25 cellular contexts compared by ENCODE assay signal in the genomic region with DNA sequence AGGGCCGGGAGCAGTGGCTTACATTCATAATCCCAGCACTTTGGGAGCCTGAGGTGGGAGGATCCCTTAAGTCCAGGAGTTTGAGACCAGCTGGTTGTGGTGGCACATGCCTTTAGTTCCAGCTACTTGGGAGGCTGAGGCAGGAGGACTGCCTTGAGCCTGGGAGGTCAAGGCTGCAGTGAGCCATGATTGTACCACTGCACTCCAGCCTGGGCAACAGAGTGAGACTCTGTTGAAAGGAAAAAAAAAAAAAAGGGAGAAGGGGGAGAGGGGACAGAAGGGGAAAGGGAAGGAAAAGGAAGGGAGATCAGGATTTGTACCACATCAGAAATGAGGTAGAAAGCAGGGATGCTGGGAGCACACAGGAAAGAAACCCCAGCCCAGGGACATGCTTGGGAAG. TPM values are rescaled to one million over a fixed set of nuclear protein-coding genes. Genes with fewer than 3 reads are reported as not detected.
DNase-seq lines count a peak whose midpoint lies in the region; FAIRE-seq and TF ChIP-seq lines count a peak whose summit lies in the region.
"Had no signal": no experiment of that assay in that cellular context is flagged by ENCODE, and none has a peak within 500 bp of the region (broad histone marks: within the 10 kb centered on the region; RNA-seq: fewer than 3 reads in every experiment).

No MANE protein-coding gene starts in this region.

- intact Hi-C loops in mammary epithelial cell (cut with micrococcal nuclease): loop anchor here (5.0 kb wide), 1 partner anchor 127 kb away; no protein-coding TSS in a partner anchor
- intact Hi-C loops in MCF 10A (cut with micrococcal nuclease): loop anchor here (2.0 kb wide), 3 partner anchors 127 to 731 kb away; no protein-coding TSS in a partner anchor
- intact Hi-C loops in activated CD4-positive, alpha-beta memory T cell treated with anti-CD3 and anti-CD28 coated beads for 36 hours (cut with micrococcal nuclease): loop anchor here (2.0 to 10.0 kb wide), 4 partner anchors 131 to 837 kb away; a partner anchor contains a TSS

- H3K27me3 Mint-ChIP-seq in MCF 10A (ENCODE audit: insufficient read depth, unreplicated experiment) (no peaks in the 10 kb centered on the region), astrocyte (ENCODE audit: low read depth, unreplicated experiment) (peaks cover 3% of the 10 kb centered on the region)
- no peaks in the 10 kb centered on the region for H3K27me3 Mint-ChIP-seq in activated CD4-positive, alpha-beta memory T cell treated with anti-CD3 and anti-CD28 coated beads for 36 hours
- H3K27me3 Mint-ChIP-seq: CD4-positive, alpha-beta T cell; CD8-positive, alpha-beta memory T cell had no signal

- H4K91ac ChIP-seq in trophoblast cell (ENCODE audit: low read depth, low read length): no peak overlapping the region

- H4K20me1 ChIP-seq in mammary epithelial cell (ENCODE audit: insufficient read depth, low read length) (no peaks in the 10 kb centered on the region), astrocyte (ENCODE audit: insufficient read depth, low read length) (no peaks in the 10 kb centered on the region)
- H4K20me1 ChIP-seq: BLaER1 treated with 17β-estradiol and CSF1 and Interleukin-3, amounts not matched to agents 10 nM and 100 nM had no signal

- TF ChIP-seq CTCF in mammary epithelial cell (conservative IDR thresholded peaks at IDR 0.05 in 1 of 2, IDR thresholded peaks at IDR 0.05 in 1 of 2; ENCODE audit: extremely low read depth in 1 of 2, insufficient read depth in 1 of 2, low read depth in 1 of 2, low read length in 2 of 2) (no peak), MCF 10A (IDR thresholded peaks at IDR 0.05; ENCODE audit: unreplicated experiment) (no peak), astrocyte (IDR thresholded peaks at IDR 0.05; ENCODE audit: insufficient read depth, low read depth, low read length) (no peak)

- H2BK12ac ChIP-seq in trophoblast cell (ENCODE audit: low read length): peak overlapping the region; percentile 63

- POLR2A ChIA-PET in MCF 10A (lab: Yijun Ruan, JAX): interaction anchor here (1.6 kb wide), 1 partner anchor 278 kb away, joined by 4 read pairs; no protein-coding TSS in a partner anchor
- POLR2A ChIA-PET in activated CD4-positive, alpha-beta memory T cell treated with anti-CD3 and anti-CD28 coated beads for 36 hours (lab: Charles Lee): no interaction called here

- no peaks in the 10 kb centered on the region for H3K9me3 Mint-ChIP-seq in MCF 10A (ENCODE audit: unreplicated experiment)
- no peaks in the 10 kb centered on the region for H3K9me3 Mint-ChIP-seq in astrocyte (ENCODE audit: unreplicated experiment)
- H3K9me3 Mint-ChIP-seq in activated CD4-positive, alpha-beta memory T cell treated with anti-CD3 and anti-CD28 coated beads for 36 hours: peaks cover 2% of the 10 kb centered on the region
- H3K9me3 Mint-ChIP-seq: CD14-positive monocyte; CD4-positive, alpha-beta T cell; CD8-positive, alpha-beta memory T cell had no signal

- H3K9ac ChIP-seq in mammary epithelial cell (ENCODE audit: insufficient read depth, low read length) (no peak overlapping the region), astrocyte (ENCODE audit: low read length) (no peak overlapping the region), trophoblast cell (ENCODE audit: low read length) (no peak overlapping the region)
- H3K9ac ChIP-seq: BLaER1 treated with 17β-estradiol and CSF1 and Interleukin-3, amounts not matched to agents 10 nM and 100 nM; GM23248 had no signal

- H3K4me3 ChIP-seq in mammary epithelial cell (replicated peaks in 1 of 3; ENCODE audit: insufficient read depth in 1 of 3, low read depth in 2 of 3, low read length in 3 of 3) (no peak overlapping the region), astrocyte (ENCODE audit: insufficient read depth, low read depth, low read length) (no peak overlapping the region), trophoblast cell (ENCODE audit: low read depth, low read length) (no peak overlapping the region)
- H3K4me3 ChIP-seq: BLaER1 treated with 17β-estradiol and CSF1 and Interleukin-3, amounts not matched to agents 10 nM and 100 nM; GM12878; GM23248 had no signal

- H3K36me3 Mint-ChIP-seq in MCF 10A (ENCODE audit: insufficient read depth, unreplicated experiment) (no peaks in the 10 kb centered on the region), astrocyte (ENCODE audit: low read depth, unreplicated experiment) (peaks cover 3% of the 10 kb centered on the region)
- H3K36me3 Mint-ChIP-seq in activated CD4-positive, alpha-beta memory T cell treated with anti-CD3 and anti-CD28 coated beads for 36 hours: no peaks in the 10 kb centered on the region
- H3K36me3 Mint-ChIP-seq: CD14-positive monocyte; CD8-positive, alpha-beta memory T cell had no signal

- H3K9me3 ChIP-seq in mammary epithelial cell (replicated peaks; ENCODE audit: insufficient read depth, low read length): no peaks in the 10 kb centered on the region
- H3K9me3 ChIP-seq in KOPT-K1 (ENCODE audit: insufficient read depth, low read length, poor library complexity, severe bottlenecking): peaks cover 7% of the 10 kb centered on the region
- H3K9me3 ChIP-seq in astrocyte (ENCODE audit: insufficient read depth, low read depth, low read length): no peaks in the 10 kb centered on the region
- H3K9me3 ChIP-seq in trophoblast cell (ENCODE audit: insufficient read depth, low read depth, low read length): peaks cover 3% of the 10 kb centered on the region
- H3K9me3 ChIP-seq: BE2C had no signal

- H3K4me3 Mint-ChIP-seq in MCF 10A (ENCODE audit: unreplicated experiment) (no peak overlapping the region), astrocyte (ENCODE audit: unreplicated experiment) (no peak overlapping the region)
- no peak overlapping the region for H3K4me3 Mint-ChIP-seq in activated CD4-positive, alpha-beta memory T cell treated with anti-CD3 and anti-CD28 coated beads for 36 hours
- H3K4me3 Mint-ChIP-seq: CD14-positive monocyte; CD4-positive, alpha-beta T cell; CD8-positive, alpha-beta memory T cell; H9 had no signal

- H3K4me1 ChIP-seq in mammary epithelial cell (ENCODE audit: insufficient read depth, low read length): peaks cover 16% of the 10 kb centered on the region
- H3K4me1 ChIP-seq in astrocyte (ENCODE audit: insufficient read depth, low read length): peaks cover 8% of the 10 kb centered on the region
- H3K4me1 ChIP-seq in trophoblast cell (ENCODE audit: control insufficient read depth in 1 of 2, insufficient read depth in 2 of 2, low read length in 2 of 2): peaks cover 3 to 4% of the 10 kb centered on the region in 2 experiments

- CTCF ChIA-PET in mammary epithelial cell (lab: Charles Lee; ENCODE audit: low non-redundant PET): no interaction called here
- CTCF ChIA-PET in MCF 10A (lab: Yijun Ruan, JAX): interaction anchor here (1.0 to 3.2 kb wide), 4 partner anchors 17 to 737 kb away, joined by 4 to 72 read pairs (median 11); no protein-coding TSS in a partner anchor
- CTCF ChIA-PET in activated CD4-positive, alpha-beta memory T cell treated with anti-CD3 and anti-CD28 coated beads for 36 hours (lab: Charles Lee): interaction anchor here (1.0 to 3.0 kb wide), 4 partner anchors 9 to 579 kb away, joined by 3 to 103 read pairs (median 11); a partner anchor contains a TSS

- H2AFZ ChIP-seq in mammary epithelial cell (ENCODE audit: low read depth, low read length) (peak overlapping the region; percentile 69), astrocyte (ENCODE audit: low read depth, low read length) (no peak overlapping the region), trophoblast cell (ENCODE audit: insufficient read depth, low read length, poor library complexity) (no peak overlapping the region)

- H3K4me1 Mint-ChIP-seq in MCF 10A (ENCODE audit: insufficient read depth, unreplicated experiment): peaks cover 9% of the 10 kb centered on the region
- H3K4me1 Mint-ChIP-seq in astrocyte (ENCODE audit: low read depth, unreplicated experiment): peaks cover 24% of the 10 kb centered on the region
- H3K4me1 Mint-ChIP-seq in activated CD4-positive, alpha-beta memory T cell treated with anti-CD3 and anti-CD28 coated beads for 36 hours (ENCODE audit: low read depth): peaks cover 8% of the 10 kb centered on the region

- H3K27me3 ChIP-seq in mammary epithelial cell (ENCODE audit: insufficient read depth, low read length) (no peaks in the 10 kb centered on the region), astrocyte (ENCODE audit: insufficient read depth, low read length) (no peaks in the 10 kb centered on the region), trophoblast cell (ENCODE audit: insufficient read depth, low read length) (no peaks in the 10 kb centered on the region)
- H3K27me3 ChIP-seq: BE2C; BLaER1 treated with 17β-estradiol and CSF1 and Interleukin-3, amounts not matched to agents 10 nM and 100 nM had no signal

- H3K27ac Mint-ChIP-seq in MCF 10A (ENCODE audit: low read depth, unreplicated experiment): no peak overlapping the region
- peak overlapping the region; percentile 6 for H3K27ac Mint-ChIP-seq in astrocyte (ENCODE audit: unreplicated experiment)
- H3K27ac Mint-ChIP-seq in activated CD4-positive, alpha-beta memory T cell treated with anti-CD3 and anti-CD28 coated beads for 36 hours: no peak overlapping the region
- H3K27ac Mint-ChIP-seq: CD14-positive monocyte; CD4-positive, alpha-beta T cell; H9 had no signal

- H3K36me3 ChIP-seq in mammary epithelial cell (ENCODE audit: insufficient read depth, low read length) (no peaks in the 10 kb centered on the region), KOPT-K1 (ENCODE audit: insufficient read depth, low read length) (peaks cover 6% of the 10 kb centered on the region; the same call in 1 of the 2 replicates), astrocyte (ENCODE audit: insufficient read depth, low read length) (no peaks in the 10 kb centered on the region), trophoblast cell (ENCODE audit: control insufficient read depth in 1 of 2, insufficient read depth in 2 of 2, low read length in 2 of 2) (no peaks in the 10 kb centered on the region)
- H3K36me3 ChIP-seq: BE2C; BLaER1 treated with 17β-estradiol and CSF1 and Interleukin-3, amounts not matched to agents 10 nM and 100 nM had no signal

- H3K27ac ChIP-seq in mammary epithelial cell (ENCODE audit: insufficient read depth, low read depth, low read length) (no peak overlapping the region), KOPT-K1 (ENCODE audit: low read depth, low read length, poor library complexity, severe bottlenecking) (peak overlapping the region; percentile 53), astrocyte (ENCODE audit: low read depth, low read length) (no peak overlapping the region), trophoblast cell (ENCODE audit: low read depth, low read length) (no peak overlapping the region)
- H3K27ac ChIP-seq: BLaER1 treated with 17β-estradiol and CSF1 and Interleukin-3, amounts not matched to agents 10 nM and 100 nM; GM23248 had no signal

- H3K79me1 ChIP-seq in trophoblast cell (ENCODE audit: low read length): peaks cover 5% of the 10 kb centered on the region

- no peak overlapping the region for H3K4me2 ChIP-seq in mammary epithelial cell (ENCODE audit: insufficient read depth, low read depth, low read length)
- H3K4me2 ChIP-seq in astrocyte (ENCODE audit: low read length): no peak overlapping the region
- no peak overlapping the region for H3K4me2 ChIP-seq in trophoblast cell (ENCODE audit: low read length)
- H3K4me2 ChIP-seq: BLaER1 treated with 17β-estradiol and CSF1 and Interleukin-3, amounts not matched to agents 10 nM and 100 nM had no signal

- BruUV-seq in mammary epithelial cell (replicated peaks; lab: Mats Ljungman, UMichigan): no TSS peak
- no TSS peak for BruUV-seq in MCF 10A (replicated peaks; lab: Mats Ljungman, UMichigan)

- H3K18ac ChIP-seq in trophoblast cell (ENCODE audit: low read length): no peak overlapping the region

- H4K12ac ChIP-seq in trophoblast cell (ENCODE audit: low read depth, low read length): no peak overlapping the region

- no peak overlapping the region for H3K4ac ChIP-seq in trophoblast cell (ENCODE audit: low read depth, low read length)

- WGBS in mammary epithelial cell (ENCODE audit: low coverage, missing lambda C conversion rate): 100% methylated on average over 1 of the region's 1 CpG
- no CpG with 5 or more reads among the region's 1 CpG for WGBS in trophoblast cell (ENCODE audit: extremely low coverage, insufficient coverage, insufficient read length)

- H2AK5ac ChIP-seq in trophoblast cell (ENCODE audit: low read length): no peak overlapping the region

- in situ Hi-C loops in mammary epithelial cell (cut with MboI; ENCODE audit: low sequenced_read_pairs in 2 of 2): loop anchor here (10.0 to 25.0 kb wide), 4 partner anchors 575 to 828 kb away; a partner anchor contains a TSS

- H2BK120ac ChIP-seq in trophoblast cell (ENCODE audit: insufficient read depth, low read length, poor library complexity): peak overlapping the region; percentile 68

- DNase-seq in mammary epithelial cell (no peak), MCF 10A (ENCODE audit: unreplicated experiment) (no peak), astrocyte (ENCODE audit: low read depth) (no peak), trophoblast cell (no peak), NCI-H2107 treated with DMSO at 0.1 percent for 48 hours (lab: John Stamatoyannopoulos, UW; ENCODE audit: unreplicated experiment) (no peak), SKM-1 (lab: John Stamatoyannopoulos, UW; ENCODE audit: unreplicated experiment) (no peak)
- no peak for DNase-seq in activated CD4-positive, alpha-beta memory T cell treated with anti-CD3 and anti-CD28 coated beads for 36 hours
- DNase-seq: BE2C; CD4-positive, alpha-beta T cell; CD8-positive, alpha-beta memory T cell; DMS 273 treated with DMSO at 0.1 percent for 48 hours; DMS79; EL; GDM1; GM23248; H9 had no signal

- no peaks in the 10 kb centered on the region for H3K79me2 ChIP-seq in mammary epithelial cell (ENCODE audit: insufficient read depth, low read length)
- no peaks in the 10 kb centered on the region for H3K79me2 ChIP-seq in astrocyte (ENCODE audit: insufficient read depth, low read length)
- H3K79me2 ChIP-seq in trophoblast cell (ENCODE audit: control insufficient read depth, insufficient read depth, low read length, poor library complexity): no peaks in the 10 kb centered on the region

- H4K8ac ChIP-seq in trophoblast cell (ENCODE audit: low read depth, low read length): no peak overlapping the region

- FAIRE-seq in astrocyte (lab: Jason Lieb, UNC): no peak
- FAIRE-seq: D721Med, GM12878, GM19239 had no signal

- H3K23ac ChIP-seq in trophoblast cell (ENCODE audit: low read length): no peak overlapping the region

- H2BK5ac ChIP-seq in trophoblast cell (ENCODE audit: low read depth, low read length, poor library complexity): no peak overlapping the region

- H3K14ac ChIP-seq in trophoblast cell (ENCODE audit: low read length): no peak overlapping the region

- dilution Hi-C loops in mammary epithelial cell (cut with HindIII; ENCODE audit: low sequenced_read_pairs): no loop called here

RNA-seq across cellular contexts. Expression of a gene that starts 38.7 kb away (rescaled TPM):
- total RNA-seq in mammary epithelial cell (under 1 TPM in 1 of 2 donors, not detected in 1; under 0.01 TPM), MCF 10A (2022) (not detected in 2 replicates), astrocyte (0.34 and 0.48 TPM in 2 replicates)
- not detected for polyA plus RNA-seq in mammary epithelial cell
- polyA minus RNA-seq in mammary epithelial cell: not detected
- 1.1 and 1.4 TPM in 2 replicates for polyA plus RNA-seq in trophoblast cell (2013)
- not detected for total RNA-seq in activated CD4-positive, alpha-beta memory T cell treated with anti-CD3 and anti-CD28 coated beads for 36 hours
- total RNA-seq: A172; A673; CD4-positive, alpha-beta T cell; CD8-positive, alpha-beta memory T cell; GM12878; GM23248; H4 had no signal
- polyA plus RNA-seq: CD14-positive monocyte; CD8-positive, alpha-beta memory T cell; GM23248 had no signal

RNA-seq across cellular contexts. Expression of a gene that starts 57.9 kb away (rescaled TPM):
- total RNA-seq in mammary epithelial cell: not detected
- not detected for polyA plus RNA-seq in mammary epithelial cell
- polyA minus RNA-seq in mammary epithelial cell: not detected
- total RNA-seq in MCF 10A (2022): not detected in 2 replicates
- not detected in 2 replicates for total RNA-seq in astrocyte
- not detected in 2 replicates for polyA plus RNA-seq in trophoblast cell (2013)
- total RNA-seq in activated CD4-positive, alpha-beta memory T cell treated with anti-CD3 and anti-CD28 coated beads for 36 hours: under 1 TPM; 0.19 to 0.39 TPM
- total RNA-seq: A172; A673; CD4-positive, alpha-beta T cell; CD8-positive, alpha-beta memory T cell; GM12878; GM23248; H4 had no signal
- polyA plus RNA-seq: CD14-positive monocyte, GM12878, GM23248 had no signal

RNA-seq across cellular contexts. Expression of a gene that starts 58.1 kb away (rescaled TPM):
- total RNA-seq in mammary epithelial cell (1 to 10 TPM in 1 of 2 donors, under 1 TPM in 1; 0.28 to 3.2 TPM), MCF 10A (2022) (0.40 and 0.64 TPM in 2 replicates), astrocyte (0.19 and 0.25 TPM in 2 replicates)
- polyA plus RNA-seq in mammary epithelial cell: 0.93 TPM
- polyA minus RNA-seq in mammary epithelial cell: 5.4 TPM
- 3.4 and 3.5 TPM in 2 replicates for polyA plus RNA-seq in trophoblast cell (2013)
- 1 to 10 TPM; 1.7 TPM for total RNA-seq in activated CD4-positive, alpha-beta memory T cell treated with anti-CD3 and anti-CD28 coated beads for 36 hours
- total RNA-seq: A673; CD4-positive, alpha-beta T cell; CD8-positive, alpha-beta memory T cell; GM12878 had no signal
- polyA plus RNA-seq: CD14-positive monocyte; CD8-positive, alpha-beta memory T cell; GM12878 had no signal
